ENCODE assay signal across 14 cellular contexts in the genomic region with DNA sequence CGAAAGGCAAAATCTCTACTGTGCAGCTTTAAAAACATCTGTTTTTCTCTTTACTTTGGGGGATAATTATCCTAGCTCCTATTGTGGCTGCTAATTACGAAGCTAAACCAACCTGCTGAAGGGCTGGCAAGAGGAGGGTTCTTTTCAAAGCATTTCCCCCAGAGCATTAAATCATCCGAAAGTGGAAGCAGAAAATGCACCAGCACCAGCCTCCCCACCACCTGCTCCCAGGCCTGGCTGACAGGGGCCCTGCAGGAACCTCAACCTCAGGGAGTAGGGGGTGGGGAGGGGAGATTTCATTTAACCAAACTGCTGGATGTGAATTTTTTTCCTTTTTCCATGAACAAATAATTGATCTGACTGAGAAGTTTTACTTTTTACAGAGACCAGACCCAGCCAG. TPM values are rescaled to one million over a fixed set of nuclear protein-coding genes. Genes with fewer than 3 reads are reported as not detected.
DNase-seq lines count a peak whose midpoint lies in the region; TF ChIP-seq lines count a peak whose summit lies in the region.
"Had no signal": no experiment of that assay in that cellular context is flagged by ENCODE, and none has a peak within 500 bp of the region (broad histone marks: within the 10 kb centered on the region; RNA-seq: fewer than 3 reads in every experiment).

No MANE protein-coding gene starts in this region.

- H3K9ac ChIP-seq in MM.1S (ENCODE audit: low read length) = peak overlapping the region; percentile 88
- H3K9ac ChIP-seq: parathyroid adenoma had no signal

- 64 to 69% methylated on average over 3 of the region's 3 CpGs for WGBS in testis, 2 donors

- peaks cover 67% of the 10 kb centered on the region for H3K4me1 ChIP-seq in MM.1S (ENCODE audit: low read length)
- peaks cover 5% of the 10 kb centered on the region for H3K4me1 ChIP-seq in testis

- H3F3A ChIP-seq in MM.1S (ENCODE audit: insufficient read depth, low read length) = peaks cover 35% of the 10 kb centered on the region

- H3K36me3 ChIP-seq in MM.1S (replicated peaks; ENCODE audit: insufficient read depth, low read length) = no peaks in the 10 kb centered on the region
- H3K36me3 ChIP-seq in testis (ENCODE audit: low read depth, missing control alignments) = no peaks in the 10 kb centered on the region

- TF ChIP-seq POLR2A in testis (IDR thresholded peaks at IDR 0.05) = no peak

- H3K27ac Mint-ChIP-seq in glutamatergic neuron (ENCODE audit: unreplicated experiment) = peak overlapping the region; percentile 23
- H3K27ac Mint-ChIP-seq: activated naive CD8-positive, alpha-beta T cell had no signal

- H3K9me3 Mint-ChIP-seq in glutamatergic neuron (ENCODE audit: unreplicated experiment) = peaks cover 3% of the 10 kb centered on the region

- intact Hi-C loops in testis (cut with DNase I; ENCODE audit: low total_unique reads) = no loop called here

- H3K27me3 ChIP-seq in MM.1S (replicated peaks; ENCODE audit: insufficient read depth, low read length) (no peaks in the 10 kb centered on the region), testis (no peaks in the 10 kb centered on the region)

- H2AFZ ChIP-seq in MM.1S (ENCODE audit: low read length) = no peak overlapping the region
- H2AFZ ChIP-seq: parathyroid adenoma had no signal

- no peaks in the 10 kb centered on the region for H3K27me3 Mint-ChIP-seq in glutamatergic neuron (ENCODE audit: unreplicated experiment)

- H3K27ac ChIP-seq in MM.1S (ENCODE audit: low read length) (peak overlapping the region; percentile 94), testis (no peak overlapping the region)
- H3K27ac ChIP-seq: coronary artery, parathyroid adenoma had no signal

- H3K9me2 ChIP-seq in MM.1S (replicated peaks; ENCODE audit: insufficient read depth, low read length) = no peaks in the 10 kb centered on the region

- peaks cover 16% of the 10 kb centered on the region for H3K4me1 Mint-ChIP-seq in glutamatergic neuron (ENCODE audit: low read depth, unreplicated experiment)

- no peak for TF ChIP-seq CTCF in MM.1S (IDR thresholded peaks at IDR 0.05; ENCODE audit: low read length)
- TF ChIP-seq CTCF in glutamatergic neuron (IDR thresholded peaks at IDR 0.05; ENCODE audit: partially characterized antibody, unreplicated experiment) = no peak
- TF ChIP-seq CTCF in testis (IDR thresholded peaks at IDR 0.05) = no peak

- no peaks in the 10 kb centered on the region for H3K36me3 Mint-ChIP-seq in glutamatergic neuron (ENCODE audit: unreplicated experiment)
- H3K36me3 Mint-ChIP-seq: activated naive CD8-positive, alpha-beta T cell had no signal

- DNase-seq in DMS 273 (lab: John Stamatoyannopoulos, UW; ENCODE audit: unreplicated experiment) = peak; percentile 45
- DNase-seq in MM.1S = peak; percentile 89
- DNase-seq in NCI-H345 (lab: John Stamatoyannopoulos, UW) = peak; percentile 76
- DNase-seq in glutamatergic neuron = peak; percentile 51
- DNase-seq in testis = no peak
- DNase-seq in midbrain (lab: John Stamatoyannopoulos, UW) = no peak
- no peak for DNase-seq in activated CD4-positive, alpha-beta T cell treated with anti-CD3 and anti-CD28 coated beads, Interleukin-2, amount 50 U/mL, for 4 hours
- DNase-seq in cerebellar cortex (ENCODE audit: low spot score) = no peak
- DNase-seq: activated CD4-positive, alpha-beta T cell treated with anti-CD3 and anti-CD28 coated beads, Interleukin-2, amount 50 U/mL, for 48 hours; foreskin melanocyte; stimulated activated CD4-positive, alpha-beta T cell treated with anti-CD3 and anti-CD28 coated beads, Interleukin-2, amount 100 ng/mL, for 48 hours had no signal

- no peaks in the 10 kb centered on the region for H4K20me1 ChIP-seq in MM.1S (ENCODE audit: insufficient read depth, low read length)

- peak overlapping the region; percentile 66 for H3K4me3 ChIP-seq in MM.1S (ENCODE audit: low read length)
- no peak overlapping the region for H3K4me3 ChIP-seq in testis
- H3K4me3 ChIP-seq: coronary artery had no signal

- H3K79me2 ChIP-seq in MM.1S (ENCODE audit: low read length) = peaks cover 46% of the 10 kb centered on the region
- H3K79me2 ChIP-seq: parathyroid adenoma had no signal

- H3K9me3 ChIP-seq in MM.1S (replicated peaks; ENCODE audit: insufficient read depth, low read length) = no peaks in the 10 kb centered on the region
- H3K9me3 ChIP-seq in testis = no peaks in the 10 kb centered on the region

- peak overlapping the region; percentile 91 for H3K4me2 ChIP-seq in MM.1S (ENCODE audit: low read depth, low read length)

- no peak overlapping the region for H3K4me3 Mint-ChIP-seq in glutamatergic neuron (ENCODE audit: unreplicated experiment)
- H3K4me3 Mint-ChIP-seq: activated naive CD8-positive, alpha-beta T cell had no signal

RNA-seq across cellular contexts. Expression of a gene that starts 56.3 kb away (rescaled TPM):
- total RNA-seq in glutamatergic neuron (ENCODE audit: unreplicated experiment) (2.4 TPM), testis (10 to 100 TPM in 1 of 2 donors, 1 to 10 TPM in 1; 9.3 to 11.5 TPM)
- 12.8 TPM for polyA plus RNA-seq in testis (ENCODE audit: insufficient read depth, low read depth, low replicate concordance)

Comparison
In these comparisons a context has a peak if more than half of its experiments do, and no peak if none do; other contexts are left out.
1. DNase-seq: peak in DMS 273 (single experiment), MM.1S (single experiment), NCI-H345 (single experiment) and glutamatergic neuron (single experiment); none in testis (single experiment), midbrain (single experiment), activated CD4-positive, alpha-beta T cell treated with anti-CD3 and anti-CD28 coated beads, Interleukin-2, amount 50 U/mL, for 4 hours (0 of 2) and cerebellar cortex (single experiment).